ENCODE assay signal across 1 cellular context in the genomic region with DNA sequence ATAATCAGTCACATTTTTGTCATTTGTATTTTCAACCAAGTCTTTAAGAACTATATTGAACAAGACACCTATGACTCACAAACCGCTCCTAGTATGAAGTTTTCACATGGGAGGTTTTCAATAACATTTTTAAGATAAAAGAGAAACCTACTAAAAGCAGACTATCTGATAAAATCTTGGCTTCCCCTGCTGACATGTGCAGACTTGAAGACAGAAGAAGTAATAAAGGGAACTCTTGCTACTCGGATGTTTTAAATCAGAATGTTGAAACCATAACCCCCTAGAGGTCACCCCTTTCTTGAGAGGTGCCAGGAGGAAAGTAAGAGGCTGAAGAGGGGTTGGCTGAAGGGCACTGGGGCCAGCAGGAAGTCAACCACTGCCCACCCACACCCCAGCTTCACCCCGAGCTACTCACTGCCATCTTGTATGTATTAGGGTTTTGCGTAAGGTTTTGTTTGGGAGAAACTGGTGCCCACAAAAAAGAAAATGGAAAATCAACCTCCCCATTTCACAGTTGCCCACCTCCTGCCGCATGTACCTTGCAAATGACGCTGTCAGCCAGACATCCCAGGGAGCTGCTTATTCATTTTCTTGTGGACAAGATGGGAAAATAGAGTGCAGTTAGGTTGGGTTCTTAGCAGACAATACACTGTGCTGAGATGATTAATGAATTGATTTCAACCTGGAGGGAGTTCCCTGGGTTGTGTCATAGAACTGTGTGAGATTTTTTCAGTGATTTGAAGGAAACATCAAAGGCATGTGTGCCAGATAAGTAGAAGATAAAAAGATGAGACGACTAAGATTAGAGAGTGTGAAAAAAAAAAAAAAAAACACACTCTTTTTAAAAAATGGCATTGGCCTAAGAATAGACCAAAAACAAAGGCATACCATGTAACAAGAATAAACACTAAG.
TF ChIP-seq lines count a peak whose summit lies in the region.

No MANE protein-coding gene starts in this region.

TF ChIP-seq in K562, 482 proteins besides CTCF, POLR2A, EP300 and RAD21 (continued from another document):
- TF ChIP-seq, protein P1, sequence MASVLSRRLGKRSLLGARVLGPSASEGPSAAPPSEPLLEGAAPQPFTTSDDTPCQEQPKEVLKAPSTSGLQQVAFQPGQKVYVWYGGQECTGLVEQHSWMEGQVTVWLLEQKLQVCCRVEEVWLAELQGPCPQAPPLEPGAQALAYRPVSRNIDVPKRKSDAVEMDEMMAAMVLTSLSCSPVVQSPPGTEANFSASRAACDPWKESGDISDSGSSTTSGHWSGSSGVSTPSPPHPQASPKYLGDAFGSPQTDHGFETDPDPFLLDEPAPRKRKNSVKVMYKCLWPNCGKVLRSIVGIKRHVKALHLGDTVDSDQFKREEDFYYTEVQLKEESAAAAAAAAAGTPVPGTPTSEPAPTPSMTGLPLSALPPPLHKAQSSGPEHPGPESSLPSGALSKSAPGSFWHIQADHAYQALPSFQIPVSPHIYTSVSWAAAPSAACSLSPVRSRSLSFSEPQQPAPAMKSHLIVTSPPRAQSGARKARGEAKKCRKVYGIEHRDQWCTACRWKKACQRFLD (CRISPR knock-in tag; IDR thresholded peaks at IDR 0.05) = no peak
- TF ChIP-seq EWSR1 (IDR thresholded peaks at IDR 0.05; ENCODE audit: borderline replicate concordance, low read depth, partially characterized antibody) = no peak
- no peak for TF ChIP-seq ELF1 (tag; IDR thresholded peaks at IDR 0.05)
- TF ChIP-seq SNRNP70 (optimal IDR thresholded peaks at IDR 0.05; ENCODE audit: low read depth, low read length) = no peak
- TF ChIP-seq NRF1 (conservative IDR thresholded peaks at IDR 0.05 in 1 of 2, IDR thresholded peaks at IDR 0.05 in 1 of 2) = no peak
- TF ChIP-seq, protein P2, sequence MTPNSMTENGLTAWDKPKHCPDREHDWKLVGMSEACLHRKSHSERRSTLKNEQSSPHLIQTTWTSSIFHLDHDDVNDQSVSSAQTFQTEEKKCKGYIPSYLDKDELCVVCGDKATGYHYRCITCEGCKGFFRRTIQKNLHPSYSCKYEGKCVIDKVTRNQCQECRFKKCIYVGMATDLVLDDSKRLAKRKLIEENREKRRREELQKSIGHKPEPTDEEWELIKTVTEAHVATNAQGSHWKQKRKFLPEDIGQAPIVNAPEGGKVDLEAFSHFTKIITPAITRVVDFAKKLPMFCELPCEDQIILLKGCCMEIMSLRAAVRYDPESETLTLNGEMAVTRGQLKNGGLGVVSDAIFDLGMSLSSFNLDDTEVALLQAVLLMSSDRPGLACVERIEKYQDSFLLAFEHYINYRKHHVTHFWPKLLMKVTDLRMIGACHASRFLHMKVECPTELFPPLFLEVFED (CRISPR knock-in tag; conservative IDR thresholded peaks at IDR 0.05) = no peak
- TF ChIP-seq ZNF586 (CRISPR knock-in tag; conservative IDR thresholded peaks at IDR 0.05) = no peak
- 0 out of 2 replicates have a peak, but pooled peaks have one; percentile 18 for TF ChIP-seq BHLHE40 (IDR thresholded peaks at IDR 0.05; ENCODE audit: low read length)
- TF ChIP-seq HNRNPH1 (optimal IDR thresholded peaks at IDR 0.05; ENCODE audit: low read depth, low read length) = no peak
- TF ChIP-seq SAP30 (IDR thresholded peaks at IDR 0.05; ENCODE audit: borderline replicate concordance, insufficient read depth, low read depth, low read length, poor library complexity, severe bottlenecking) = no peak
- TF ChIP-seq, protein P3, sequence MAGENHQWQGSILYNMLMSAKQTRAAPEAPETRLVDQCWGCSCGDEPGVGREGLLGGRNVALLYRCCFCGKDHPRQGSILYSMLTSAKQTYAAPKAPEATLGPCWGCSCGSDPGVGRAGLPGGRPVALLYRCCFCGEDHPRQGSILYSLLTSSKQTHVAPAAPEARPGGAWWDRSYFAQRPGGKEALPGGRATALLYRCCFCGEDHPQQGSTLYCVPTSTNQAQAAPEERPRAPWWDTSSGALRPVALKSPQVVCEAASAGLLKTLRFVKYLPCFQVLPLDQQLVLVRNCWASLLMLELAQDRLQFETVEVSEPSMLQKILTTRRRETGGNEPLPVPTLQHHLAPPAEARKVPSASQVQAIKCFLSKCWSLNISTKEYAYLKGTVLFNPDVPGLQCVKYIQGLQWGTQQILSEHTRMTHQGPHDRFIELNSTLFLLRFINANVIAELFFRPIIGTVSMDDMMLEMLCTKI (IDR thresholded peaks at IDR 0.05; ENCODE audit: partially characterized antibody) = no peak
- TF ChIP-seq SMAD4 (CRISPR knock-in tag; conservative IDR thresholded peaks at IDR 0.05) = no peak
